ENCODE assay signal across 28 cellular contexts in genomic region chr10:112886463-112886862, GRCh38.
"Had no signal": no experiment of that assay in that cellular context is flagged by ENCODE, and none has a peak within 500 bp of the region (broad histone marks: within the 10 kb centered on the region; RNA-seq: fewer than 3 reads in every experiment).

No MANE protein-coding gene starts in this region.

- H3K36me3 Mint-ChIP-seq: stimulated activated memory B cell treated with anti-CD40 and anti-IgM and Interleukin-4, amounts not matched to agents 10 μg/mL and 1 μg/mL and 100 μg/mL, for 72 hours; type B pancreatic cell had no signal

- H3K4me3 ChIP-seq: coronary artery, esophagus muscularis mucosa, heart right ventricle, left lung, ovary, psoas muscle, sigmoid colon, testis, tibial artery had no signal

- H3K36me3 ChIP-seq: esophagus muscularis mucosa, heart right ventricle, left lung, ovary, sigmoid colon, tibial artery had no signal

- H3K4me3 Mint-ChIP-seq: naive thymus-derived CD4-positive, alpha-beta T cell; nephron; stimulated activated memory B cell treated with anti-CD40 and anti-IgM and Interleukin-4, amounts not matched to agents 10 μg/mL and 1 μg/mL and 100 μg/mL, for 72 hours; type B pancreatic cell had no signal

- H3K4me1 ChIP-seq: esophagus muscularis mucosa, foreskin keratinocyte, heart right ventricle, left lung, psoas muscle, sigmoid colon, testis, tibial artery had no signal

- H3K27ac ChIP-seq: coronary artery, esophagus muscularis mucosa, foreskin keratinocyte, heart right ventricle, left lung, ovary, psoas muscle, sigmoid colon, testis, tibial artery had no signal

- H3K4me1 Mint-ChIP-seq: nephron; stimulated activated memory B cell treated with anti-CD40 and anti-IgM and Interleukin-4, amounts not matched to agents 10 μg/mL and 1 μg/mL and 100 μg/mL, for 72 hours had no signal

- H3K27ac Mint-ChIP-seq: naive thymus-derived CD4-positive, alpha-beta T cell; nephron; stimulated activated memory B cell treated with anti-CD40 and anti-IgM and Interleukin-4, amounts not matched to agents 10 μg/mL and 1 μg/mL and 100 μg/mL, for 72 hours; type B pancreatic cell had no signal

- H3K9me3 ChIP-seq: esophagus muscularis mucosa, heart right ventricle, left lung, ovary, psoas muscle, sigmoid colon, testis, tibial artery had no signal

- DNase-seq: dermis blood vessel endothelial cell; effector memory CD4-positive, alpha-beta T cell; foreskin keratinocyte; glutamatergic neuron; heart right ventricle; hippocampal formation; left cardiac atrium; left lung; mesenchymal stem cell; midbrain; naive thymus-derived CD4-positive, alpha-beta T cell; occipital lobe; ovary; posterior cingulate gyrus; psoas muscle; right cardiac atrium; sigmoid colon; stimulated activated CD4-positive, alpha-beta T cell treated with anti-CD3 and anti-CD28 coated beads, Interleukin-2, amount 100 ng/mL, for 24 hours; stimulated activated CD4-positive, alpha-beta T cell treated with anti-CD3 and anti-CD28 coated beads, Interleukin-4, amount 100 ng/mL, for 4 hours; stimulated activated naive CD8-positive, alpha-beta T cell treated with anti-CD3 and anti-CD28 coated beads, Interleukin-15, Interleukin-2, amounts not matched to agents 100 U/mL and 50 U/mL, for 24 hours; substantia nigra; testis; tibial artery had no signal

- H3K27me3 ChIP-seq: esophagus muscularis mucosa, heart right ventricle, left lung, ovary, sigmoid colon, testis, tibial artery had no signal

- ATAC-seq: foreskin keratinocyte; heart right ventricle; left cardiac atrium; left lung; naive thymus-derived CD4-positive, alpha-beta T cell; psoas muscle; right cardiac atrium; stimulated activated memory B cell treated with anti-CD40 and anti-IgM and Interleukin-4, amounts not matched to agents 10 μg/mL and 1 μg/mL and 100 μg/mL, for 72 hours; stimulated activated naive CD8-positive, alpha-beta T cell treated with anti-CD3 and anti-CD28 coated beads, Interleukin-15, Interleukin-2, amounts not matched to agents 100 U/mL and 50 U/mL, for 24 hours had no signal
